Comparison of ENCODE assay signal across 8 cellular contexts in genomic region chrX:20066968-20067708, GRCh38. TPM values are rescaled to one million over a fixed set of nuclear protein-coding genes. Genes with fewer than 3 reads are reported as not detected.
DNase-seq lines count a peak whose midpoint lies in the region; ATAC-seq, FAIRE-seq and TF ChIP-seq lines count a peak whose summit lies in the region.

No MANE protein-coding gene starts in this region.

- H3K9me3 ChIP-seq in astrocyte (ENCODE audit: insufficient read depth, low read depth, low read length) (no peaks in the 10 kb centered on the region), upper lobe of left lung (no peaks in the 10 kb centered on the region), tibial artery (no peaks in the 10 kb centered on the region)

- CTCF ChIA-PET in AG04449 (lab: Yijun Ruan, JAX), result interaction anchor here (0.6 to 2.9 kb wide), 13 partner anchors 8 to 707 kb away, joined by 3 to 21 read pairs (median 3); partner anchors contain the start of gene BCLAF3

- H3K27ac Mint-ChIP-seq in astrocyte (ENCODE audit: unreplicated experiment), result peak overlapping the region; percentile 96

- TF ChIP-seq EP300 in upper lobe of left lung (IDR thresholded peaks at IDR 0.05), result no peak

- H3K4me2 ChIP-seq in astrocyte (ENCODE audit: low read length), result peak overlapping the region; percentile 75

- 50 to 74% methylated on average over 6 of the region's 6 CpGs for WGBS in upper lobe of left lung, 2 donors

- ATAC-seq in HG02678 (IDR thresholded peaks at IDR 0.05; ENCODE audit: unreplicated experiment) (peak; percentile 65), upper lobe of left lung (ENCODE audit: low FRiP score in 2 of 2) (peak; percentile 55 to 74)

- no peaks in the 10 kb centered on the region for H3K9me3 Mint-ChIP-seq in astrocyte (ENCODE audit: unreplicated experiment)

- no peak overlapping the region for H3K4me3 Mint-ChIP-seq in astrocyte (ENCODE audit: unreplicated experiment)

- no peaks in the 10 kb centered on the region for H4K20me1 ChIP-seq in astrocyte (ENCODE audit: insufficient read depth, low read length)

- TF ChIP-seq CTCF in AG04449 (IDR thresholded peaks at IDR 0.05; ENCODE audit: insufficient read depth, low read length, missing control alignments), result peak; percentile 28
- TF ChIP-seq CTCF in astrocyte (IDR thresholded peaks at IDR 0.05; ENCODE audit: insufficient read depth, low read depth, low read length), result peak; percentile 53
- TF ChIP-seq CTCF in upper lobe of left lung (IDR thresholded peaks at IDR 0.05), result peak in 4 of 6 experiments; percentile 14 to 49 (median 39)
- TF ChIP-seq CTCF in tibial artery (IDR thresholded peaks at IDR 0.05), result no peak

- H3K36me3 ChIP-seq in astrocyte (ENCODE audit: insufficient read depth, low read length) (no peaks in the 10 kb centered on the region), upper lobe of left lung (no peaks in the 10 kb centered on the region), tibial artery (no peaks in the 10 kb centered on the region)

- H3K4me1 ChIP-seq in astrocyte (ENCODE audit: insufficient read depth, low read length) (peaks cover 15% of the 10 kb centered on the region), upper lobe of left lung (peaks cover 0 to 11% (median 3%) of the 10 kb centered on the region in 4 donors), tibial artery (peaks cover 0 to 12% (median 5%) of the 10 kb centered on the region in 4 donors)

- intact Hi-C loops in tibial artery (cut with DNase I; ENCODE audit: low total_unique reads), result no loop called here

- DNase-seq in AG04449 (ENCODE audit: low read depth, low spot score) (no peak), ELR (ENCODE audit: low read depth) (peak; percentile 68), NCI-H2227 (lab: John Stamatoyannopoulos, UW; ENCODE audit: unreplicated experiment) (peak; percentile 55), astrocyte (ENCODE audit: low read depth) (peak; percentile 43), kidney glomerular epithelial cell (lab: John Stamatoyannopoulos, UW) (peak; percentile 42), upper lobe of left lung (peak in 1 of 2 donors; percentile 27), tibial artery (no peak)

- H3K9ac ChIP-seq in astrocyte (ENCODE audit: low read length), result peak overlapping the region; percentile 47

- H3K79me2 ChIP-seq in astrocyte (ENCODE audit: insufficient read depth, low read length), result no peaks in the 10 kb centered on the region

- H2AFZ ChIP-seq in astrocyte (ENCODE audit: low read depth, low read length), result peak overlapping the region; percentile 47

- peaks cover under 1% of the 10 kb centered on the region for H3K27me3 Mint-ChIP-seq in astrocyte (ENCODE audit: low read depth, unreplicated experiment)

- H3K27ac ChIP-seq in astrocyte (ENCODE audit: low read depth, low read length) (peak overlapping the region; percentile 57), upper lobe of left lung (no peak overlapping the region), tibial artery (no peak overlapping the region)

- H3K4me3 ChIP-seq in AG04449 (ENCODE audit: low read depth, low read length) (no peak overlapping the region; the same call in 1 of the 2 replicates), astrocyte (ENCODE audit: insufficient read depth, low read depth, low read length) (peak overlapping the region; percentile 11), upper lobe of left lung (no peak overlapping the region), tibial artery (no peak overlapping the region)

- peaks cover 14% of the 10 kb centered on the region for H3K4me1 Mint-ChIP-seq in astrocyte (ENCODE audit: low read depth, unreplicated experiment)

- POLR2A ChIA-PET in AG04449 (lab: Yijun Ruan, JAX), result interaction anchor here (0.6 kb wide), 1 partner anchor 481 kb away, joined by 3 read pairs; no protein-coding TSS in a partner anchor

- no peaks in the 10 kb centered on the region for H3K27me3 ChIP-seq in astrocyte (ENCODE audit: insufficient read depth, low read length)
- H3K27me3 ChIP-seq in upper lobe of left lung, result no peaks in the 10 kb centered on the region
- no peaks in the 10 kb centered on the region for H3K27me3 ChIP-seq in tibial artery

- no peaks in the 10 kb centered on the region for H3K36me3 Mint-ChIP-seq in astrocyte (ENCODE audit: low read depth, unreplicated experiment)

- TF ChIP-seq POLR2A in upper lobe of left lung (IDR thresholded peaks at IDR 0.05), result no peak

- no peak for FAIRE-seq in astrocyte (lab: Jason Lieb, UNC)

RNA-seq across cellular contexts. Expression of gene MAP7D2, which starts 49.6 kb away (rescaled TPM):
- total RNA-seq in astrocyte (1.2 and 1.3 TPM in 2 replicates), upper lobe of left lung (10 to 100 TPM in 1 of 6 donors, under 1 TPM in 5; under 0.01 to 13.4 (median 0.51) TPM)

Comparison
In these comparisons a context has a peak if more than half of its experiments do, and no peak if none do; other contexts are left out.
1. DNase-seq: peak in ELR (single experiment), NCI-H2227 (single experiment), astrocyte (single experiment) and kidney glomerular epithelial cell (single experiment); none in AG04449 (single experiment) and tibial artery (0 of 2).
2. CTCF ChIP-seq: peak in AG04449 (single experiment), astrocyte (single experiment) and upper lobe of left lung (4 of 6); none in tibial artery (0 of 2).